In genomic region chr11:121889168-121889567, GRCh38 we compare ENCODE assay signal across 1 cellular context.
TF ChIP-seq lines count a peak whose summit lies in the region.

No MANE protein-coding gene starts in this region.

TF ChIP-seq in IMR-90, 13 proteins besides CTCF, POLR2A, EP300 and RAD21 (continued from another document):
- TF ChIP-seq SMC3 (IDR thresholded peaks at IDR 0.05; ENCODE audit: low read depth, low read length) (no peak), ELK1 (IDR thresholded peaks at IDR 0.05; ENCODE audit: borderline replicate concordance, low read depth, low read length) (no peak), BHLHE40 (IDR thresholded peaks at IDR 0.05; ENCODE audit: low read depth, low read length) (no peak), USF2 (IDR thresholded peaks at IDR 0.05; ENCODE audit: low read depth, low read length) (no peak), CEBPB (IDR thresholded peaks at IDR 0.05; ENCODE audit: low read depth, low read length) (no peak), CHD1 (IDR thresholded peaks at IDR 0.05; ENCODE audit: low read depth, low read length) (no peak), MXI1 (IDR thresholded peaks at IDR 0.05; ENCODE audit: borderline replicate concordance, low read depth, low read length) (no peak)
TF ChIP-seq in IMR-90: peak in this region for 0.
